Comparison of ENCODE assay signal across 20 cellular contexts in genomic region chr15:67922971-67923646, GRCh38.
DNase-seq lines count a peak whose midpoint lies in the region; ATAC-seq, FAIRE-seq and TF ChIP-seq lines count a peak whose summit lies in the region.
"Had no signal": no experiment of that assay in that cellular context is flagged by ENCODE, and none has a peak within 500 bp of the region (broad histone marks: within the 10 kb centered on the region; RNA-seq: fewer than 3 reads in every experiment).

No MANE protein-coding gene starts in this region.

- TF ChIP-seq CTCF in left ventricle myocardium inferior (IDR thresholded peaks at IDR 0.05; ENCODE audit: borderline replicate concordance) (no peak), thoracic aorta (IDR thresholded peaks at IDR 0.05) (no peak), brain microvascular endothelial cell (IDR thresholded peaks at IDR 0.05; ENCODE audit: low read depth, low read length, missing control alignments) (no peak), MM.1S (IDR thresholded peaks at IDR 0.05; ENCODE audit: low read length) (no peak)

- no peak overlapping the region for H3K9ac ChIP-seq in MM.1S (ENCODE audit: low read length)

- no peak overlapping the region for H2AFZ ChIP-seq in MM.1S (ENCODE audit: low read length)

- H3K4me3 ChIP-seq in left ventricle myocardium inferior (no peak overlapping the region), thoracic aorta (no peak overlapping the region), brain microvascular endothelial cell (ENCODE audit: low read depth, low read length) (no peak overlapping the region), MM.1S (ENCODE audit: low read length) (no peak overlapping the region)
- H3K4me3 ChIP-seq: transverse colon had no signal

- DNase-seq in HTR-8/SVneo (ENCODE audit: insufficient read length, low spot score) (no peak), NCI-H345 (lab: John Stamatoyannopoulos, UW) (peak; percentile 94), left ventricle myocardium inferior (no peak), thoracic aorta (ENCODE audit: low spot score) (no peak), brain microvascular endothelial cell (no peak), MM.1S (no peak)
- DNase-seq: activated naive CD4-positive, alpha-beta T cell treated with anti-CD3 and anti-CD28 coated beads, Interleukin-2, amount 10 ng/mL, durations not matched to agents 7 days and 5 days; AML-193; DMS53; hypothalamus; left colon; naive thymus-derived CD4-positive, alpha-beta T cell; NCI-H526 treated with DMSO at 0.1 percent for 48 hours; retina; stimulated activated CD4-positive, alpha-beta T cell treated with anti-CD3 and anti-CD28 coated beads, Interleukin-2, amount 100 ng/mL, for 24 hours; stimulated activated CD8-positive, alpha-beta memory T cell treated with anti-CD3 and anti-CD28 coated beads, Interleukin-4, amount 100 ng/mL, for 48 hours; transverse colon had no signal

- H3K9me2 ChIP-seq in MM.1S (replicated peaks; ENCODE audit: insufficient read depth, low read length) = no peaks in the 10 kb centered on the region

- in situ Hi-C loops in brain microvascular endothelial cell (cut with HindIII; ENCODE audit: low pct_ligation_motif_present, low sequenced_read_pairs) = no loop called here

- no peaks in the 10 kb centered on the region for H4K20me1 ChIP-seq in MM.1S (ENCODE audit: insufficient read depth, low read length)

- H3K9me3 ChIP-seq in left ventricle myocardium inferior (replicated peaks) (no peaks in the 10 kb centered on the region), thoracic aorta (no peaks in the 10 kb centered on the region), MM.1S (replicated peaks; ENCODE audit: insufficient read depth, low read length) (no peaks in the 10 kb centered on the region)
- H3K9me3 ChIP-seq: transverse colon had no signal

- no peak overlapping the region for H3K4me2 ChIP-seq in MM.1S (ENCODE audit: low read depth, low read length)

- H3K27me3 ChIP-seq in left ventricle myocardium inferior (ENCODE audit: low read depth) = no peaks in the 10 kb centered on the region
- no peaks in the 10 kb centered on the region for H3K27me3 ChIP-seq in thoracic aorta (replicated peaks; ENCODE audit: insufficient read depth)
- no peaks in the 10 kb centered on the region for H3K27me3 ChIP-seq in brain microvascular endothelial cell (replicated peaks)
- no peaks in the 10 kb centered on the region for H3K27me3 ChIP-seq in MM.1S (replicated peaks; ENCODE audit: insufficient read depth, low read length)
- H3K27me3 ChIP-seq: transverse colon had no signal

- H3K27ac ChIP-seq in left ventricle myocardium inferior (replicated peaks) (peak overlapping the region; percentile 67), thoracic aorta (peak overlapping the region; percentile 83 to 86), brain microvascular endothelial cell (no peak overlapping the region), MM.1S (ENCODE audit: low read length) (no peak overlapping the region)

- peak; percentile 48 for FAIRE-seq in HTR-8/SVneo (lab: Jason Lieb, UNC)

- peaks cover 51% of the 10 kb centered on the region for H3K4me1 ChIP-seq in left ventricle myocardium inferior
- peaks cover 45 to 81% of the 10 kb centered on the region in 2 donors for H3K4me1 ChIP-seq in thoracic aorta (ENCODE audit: control insufficient read depth in 1 of 2, low read depth in 2 of 2)
- no peaks in the 10 kb centered on the region for H3K4me1 ChIP-seq in MM.1S (ENCODE audit: low read length)

- H3K36me3 ChIP-seq in left ventricle myocardium inferior (no peaks in the 10 kb centered on the region), thoracic aorta (no peaks in the 10 kb centered on the region), brain microvascular endothelial cell (replicated peaks) (no peaks in the 10 kb centered on the region), MM.1S (replicated peaks; ENCODE audit: insufficient read depth, low read length) (no peaks in the 10 kb centered on the region)
- H3K36me3 ChIP-seq: transverse colon had no signal

- H3K79me2 ChIP-seq in MM.1S (ENCODE audit: low read length) = no peaks in the 10 kb centered on the region

- intact Hi-C loops in left ventricle myocardium inferior (cut with micrococcal nuclease) = no loop called here

- H3F3A ChIP-seq in MM.1S (ENCODE audit: insufficient read depth, low read length) = no peaks in the 10 kb centered on the region

- ATAC-seq in thoracic aorta (ENCODE audit: insufficient number of reproducible peaks, low FRiP score, low read depth) (peak; percentile 34), GM18519 (IDR thresholded peaks at IDR 0.05; ENCODE audit: low FRiP score, unreplicated experiment) (no peak), HG03108 (IDR thresholded peaks at IDR 0.05; ENCODE audit: unreplicated experiment) (no peak)
- ATAC-seq: activated CD4-positive, CD25-positive, alpha-beta regulatory T cell treated with anti-CD3 and anti-CD28 coated beads, Interleukin-2, amount 50 U/mL, for 24 hours; left colon; naive thymus-derived CD4-positive, alpha-beta T cell had no signal

Comparison
In these comparisons a context has a peak if more than half of its experiments do, and no peak if none do; other contexts are left out.
1. H3K27ac ChIP-seq: peak in left ventricle myocardium inferior (single experiment) and thoracic aorta (2 of 2); none in brain microvascular endothelial cell (single experiment) and MM.1S (single experiment).